ENCODE assay signal across 9 cellular contexts in the genomic region with DNA sequence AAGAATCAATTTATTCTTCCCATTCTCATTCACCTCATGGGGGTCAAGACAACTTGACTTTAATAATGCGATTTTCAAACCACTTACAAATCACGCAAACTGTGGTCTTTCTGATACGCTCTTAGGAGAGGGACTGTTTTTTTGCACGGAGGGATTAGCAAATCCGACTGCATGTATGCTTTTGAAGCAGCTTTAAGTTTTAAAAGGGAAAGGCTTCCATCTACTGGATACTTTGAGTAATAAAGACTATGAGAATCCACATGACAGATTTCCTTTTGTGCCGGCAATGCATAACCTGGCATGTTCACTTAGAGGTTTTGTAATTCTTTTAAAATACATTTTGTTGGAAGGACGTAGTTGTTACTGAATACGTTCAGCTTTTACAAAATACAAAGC.
DNase-seq lines count a peak whose midpoint lies in the region; ATAC-seq and TF ChIP-seq lines count a peak whose summit lies in the region.
"Had no signal": no experiment of that assay in that cellular context is flagged by ENCODE, and none has a peak within 500 bp of the region (broad histone marks: within the 10 kb centered on the region; RNA-seq: fewer than 3 reads in every experiment).

No MANE protein-coding gene starts in this region.

- POLR2A ChIA-PET in activated CD4-positive, alpha-beta T cell treated with anti-CD3 and anti-CD28 coated beads, Interleukin-2, amount 10 ng/mL, durations not matched to agents 7 days and 5 days (lab: Charles Lee), result no interaction called here

- H3K27ac ChIP-seq in thoracic aorta, result no peak overlapping the region
- H3K27ac ChIP-seq: HL-60 had no signal

- peak; percentile 25 for TF ChIP-seq CTCF in thoracic aorta (IDR thresholded peaks at IDR 0.05)

- H3K36me3 ChIP-seq in thoracic aorta, result no peaks in the 10 kb centered on the region

- H3K4me1 ChIP-seq in thoracic aorta (ENCODE audit: control insufficient read depth in 1 of 2, low read depth in 2 of 2), result no peaks in the 10 kb centered on the region

- DNase-seq in EL (peak; percentile 18), M059J (ENCODE audit: low read depth) (peak; percentile 1), SK-N-DZ (ENCODE audit: low spot score) (peak; percentile 81), glomerular visceral epithelial cell (ENCODE audit: extremely low spot score) (peak; percentile 39), thoracic aorta (ENCODE audit: low spot score) (no peak)
- DNase-seq in activated CD4-positive, alpha-beta T cell treated with anti-CD3 and anti-CD28 coated beads, Interleukin-2, amount 50 U/mL, for 4 hours, result no peak
- no peak for DNase-seq in activated CD4-positive, alpha-beta T cell treated with anti-CD3 and anti-CD28 coated beads, Interleukin-2, amount 10 ng/mL, durations not matched to agents 7 days and 5 days

- ATAC-seq in thoracic aorta (ENCODE audit: insufficient number of reproducible peaks, low FRiP score, low read depth) (peak; percentile 20), HG03520 (IDR thresholded peaks at IDR 0.05; ENCODE audit: unreplicated experiment) (no peak)

- no peaks in the 10 kb centered on the region for H3K36me3 Mint-ChIP-seq in activated CD4-positive, alpha-beta T cell treated with anti-CD3 and anti-CD28 coated beads, Interleukin-2, amount 10 ng/mL, durations not matched to agents 7 days and 5 days (ENCODE audit: low read depth)

- no peak overlapping the region for H3K4me3 Mint-ChIP-seq in activated CD4-positive, alpha-beta T cell treated with anti-CD3 and anti-CD28 coated beads, Interleukin-2, amount 10 ng/mL, durations not matched to agents 7 days and 5 days

- no peaks in the 10 kb centered on the region for H3K4me1 Mint-ChIP-seq in activated CD4-positive, alpha-beta T cell treated with anti-CD3 and anti-CD28 coated beads, Interleukin-2, amount 10 ng/mL, durations not matched to agents 7 days and 5 days

- H3K27me3 ChIP-seq in thoracic aorta (replicated peaks; ENCODE audit: insufficient read depth), result no peaks in the 10 kb centered on the region

- H3K27ac Mint-ChIP-seq in activated CD4-positive, alpha-beta T cell treated with anti-CD3 and anti-CD28 coated beads, Interleukin-2, amount 10 ng/mL, durations not matched to agents 7 days and 5 days, result no peak overlapping the region

- H3K27me3 Mint-ChIP-seq in activated CD4-positive, alpha-beta T cell treated with anti-CD3 and anti-CD28 coated beads, Interleukin-2, amount 10 ng/mL, durations not matched to agents 7 days and 5 days, result no peaks in the 10 kb centered on the region

- no peaks in the 10 kb centered on the region for H3K9me3 Mint-ChIP-seq in activated CD4-positive, alpha-beta T cell treated with anti-CD3 and anti-CD28 coated beads, Interleukin-2, amount 10 ng/mL, durations not matched to agents 7 days and 5 days

- no peaks in the 10 kb centered on the region for H3K9me3 ChIP-seq in thoracic aorta

- peak overlapping the region; percentile 5 for H3K4me3 ChIP-seq in thoracic aorta

- CTCF ChIA-PET in activated CD4-positive, alpha-beta T cell treated with anti-CD3 and anti-CD28 coated beads, Interleukin-2, amount 10 ng/mL, durations not matched to agents 7 days and 5 days (lab: Charles Lee), result no interaction called here

Comparison
In these comparisons a context has a peak if more than half of its experiments do, and no peak if none do; other contexts are left out.
1. DNase-seq: peak in EL (single experiment), M059J (single experiment), SK-N-DZ (single experiment) and glomerular visceral epithelial cell (single experiment); none in thoracic aorta (single experiment), activated CD4-positive, alpha-beta T cell treated with anti-CD3 and anti-CD28 coated beads, Interleukin-2, amount 50 U/mL, for 4 hours (0 of 2) and activated CD4-positive, alpha-beta T cell treated with anti-CD3 and anti-CD28 coated beads, Interleukin-2, amount 10 ng/mL, durations not matched to agents 7 days and 5 days (single experiment).